Comparison of ENCODE assay signal across 16 cellular contexts in genomic region chr7:26328498-26329390, GRCh38. TPM values are rescaled to one million over a fixed set of nuclear protein-coding genes. Genes with fewer than 3 reads are reported as not detected.
DNase-seq lines count a peak whose midpoint lies in the region; ATAC-seq, FAIRE-seq and TF ChIP-seq lines count a peak whose summit lies in the region.
"Had no signal": no experiment of that assay in that cellular context is flagged by ENCODE, and none has a peak within 500 bp of the region (broad histone marks: within the 10 kb centered on the region; RNA-seq: fewer than 3 reads in every experiment).

No MANE protein-coding gene starts in this region.

- H3K27ac Mint-ChIP-seq in naive B cell: peak overlapping the region; percentile 55 to 93 (median 90)

- peak; percentile 31; the same call in 1 of the 2 replicates for TF ChIP-seq CTCF in PC-9 (conservative IDR thresholded peaks at IDR 0.05)
- no peak for TF ChIP-seq CTCF in vagina (IDR thresholded peaks at IDR 0.05)

- TF ChIP-seq POLR2A in vagina (IDR thresholded peaks at IDR 0.05): no peak

- H3K27me3 ChIP-seq in PC-9 (ENCODE audit: insufficient read depth, low read depth): no peaks in the 10 kb centered on the region
- no peaks in the 10 kb centered on the region for H3K27me3 ChIP-seq in small intestine (ENCODE audit: control insufficient read depth in 2 of 2, insufficient read depth in 2 of 2, low read length in 2 of 2)
- no peaks in the 10 kb centered on the region for H3K27me3 ChIP-seq in vagina
- H3K27me3 ChIP-seq: transverse colon had no signal

- H2AFZ ChIP-seq in PC-9: no peak overlapping the region

- H3K9me3 ChIP-seq in PC-9 (ENCODE audit: insufficient read depth, low read depth) (no peaks in the 10 kb centered on the region), small intestine (ENCODE audit: control insufficient read depth, low read depth) (no peaks in the 10 kb centered on the region), vagina (no peaks in the 10 kb centered on the region)
- H3K9me3 ChIP-seq: transverse colon had no signal

- H3K36me3 Mint-ChIP-seq in naive B cell: peaks cover 7 to 13% of the 10 kb centered on the region in 2 donors

- CTCF ChIA-PET in PC-9 (lab: Charles Lee): no interaction called here

- no peak for FAIRE-seq in small intestine (lab: Jason Lieb, UNC)
- FAIRE-seq: HTR-8/SVneo had no signal

- BruUV-seq in PC-9 (replicated peaks; lab: Mats Ljungman, UMichigan): no TSS peak

- no peaks in the 10 kb centered on the region for H3K9me2 ChIP-seq in PC-9 (ENCODE audit: insufficient read depth)

- H3F3A ChIP-seq in PC-9 (ENCODE audit: insufficient read depth, low read depth): no peaks in the 10 kb centered on the region

- no peak overlapping the region for H3K4me2 ChIP-seq in PC-9

- H3K4me3 ChIP-seq in PC-9 (no peak overlapping the region), small intestine (ENCODE audit: low read depth in 1 of 2, low read length in 2 of 2) (no peak overlapping the region), vagina (no peak overlapping the region)
- H3K4me3 ChIP-seq: transverse colon had no signal

- H3K36me3 ChIP-seq in PC-9 (ENCODE audit: low read depth) (no peaks in the 10 kb centered on the region), small intestine (ENCODE audit: control insufficient read depth in 2 of 2, insufficient read depth in 2 of 2, low read length in 2 of 2) (no peaks in the 10 kb centered on the region), vagina (no peaks in the 10 kb centered on the region)
- H3K36me3 ChIP-seq: transverse colon had no signal

- H3K27me3 Mint-ChIP-seq in naive B cell: no peaks in the 10 kb centered on the region
- H3K27me3 Mint-ChIP-seq: naive thymus-derived CD4-positive, alpha-beta T cell had no signal

- peak; percentile 45 for ATAC-seq in GM21619 (IDR thresholded peaks at IDR 0.05; ENCODE audit: unreplicated experiment)
- ATAC-seq in naive B cell (ENCODE audit: low read depth in 2 of 2): peak; percentile 41 to 51
- ATAC-seq: activated T-cell treated with anti-CD3 and anti-CD28 coated beads, Interleukin-2, amount 50 U/mL, for 4 hours had no signal

- H4K20me1 ChIP-seq in PC-9 (ENCODE audit: insufficient read depth): no peaks in the 10 kb centered on the region

- H3K79me2 ChIP-seq in PC-9 (ENCODE audit: low read depth): no peaks in the 10 kb centered on the region

- POLR2A ChIA-PET in PC-9 (lab: Charles Lee; ENCODE audit: unreplicated experiment): no interaction called here

- H3K4me1 Mint-ChIP-seq in naive B cell: peaks cover 58 to 82% (median 68%) of the 10 kb centered on the region in 3 donors

- DNase-seq in CD1c-positive myeloid dendritic cell (ENCODE audit: extremely low spot score): peak; percentile 17
- no peak for DNase-seq in PC-9
- DNase-seq in naive B cell: no peak
- no peak for DNase-seq in small intestine
- DNase-seq in NCI-H1092 treated with DMSO at 0.1 percent for 48 hours (lab: John Stamatoyannopoulos, UW): no peak
- no peak for DNase-seq in anterior cingulate cortex (lab: John Stamatoyannopoulos, UW)
- no peak for DNase-seq in vagina (ENCODE audit: extremely low spot score in 2 of 2)
- DNase-seq: activated T-cell treated with anti-CD3 and anti-CD28 coated beads, Interleukin-2, amount 50 U/mL, for 4 hours; central memory CD4-positive, alpha-beta T cell; DMS153; naive thymus-derived CD4-positive, alpha-beta T cell; NCI-H2171 treated with DMSO at 0.1 percent for 48 hours; NCI-H82 had no signal

- H3K27ac ChIP-seq in PC-9: no peak overlapping the region
- no peak overlapping the region for H3K27ac ChIP-seq in small intestine (ENCODE audit: low read depth in 1 of 2, low read length in 1 of 2)
- no peak overlapping the region for H3K27ac ChIP-seq in vagina
- H3K27ac ChIP-seq: transverse colon had no signal

- intact Hi-C loops in PC-9 (cut with micrococcal nuclease; ENCODE audit: unreplicated experiment): no loop called here
- intact Hi-C loops in vagina (cut with DNase I): no loop called here

- H3K4me3 Mint-ChIP-seq in naive B cell: peak overlapping the region in 7 of 8 donors; percentile 2 to 90 (median 81)
- H3K4me3 Mint-ChIP-seq: activated T-cell treated with anti-CD3 and anti-CD28 coated beads, Interleukin-2, amount 50 U/mL, for 4 hours; naive thymus-derived CD4-positive, alpha-beta T cell had no signal

- peaks cover 0 to 2% (median 0%) of the 10 kb centered on the region in 7 donors for H3K9me3 Mint-ChIP-seq in naive B cell
- H3K9me3 Mint-ChIP-seq: activated T-cell treated with anti-CD3 and anti-CD28 coated beads, Interleukin-2, amount 50 U/mL, for 4 hours had no signal

- H3K4me1 ChIP-seq in PC-9 (replicated peaks; ENCODE audit: insufficient read depth) (no peaks in the 10 kb centered on the region), small intestine (ENCODE audit: control insufficient read depth in 2 of 2, insufficient read depth in 1 of 2, low read depth in 1 of 2, low read length in 1 of 2) (no peaks in the 10 kb centered on the region), vagina (no peaks in the 10 kb centered on the region)
- H3K4me1 ChIP-seq: transverse colon had no signal

- 92 to 95% (median 93%) methylated on average over 7 of the region's 7 CpGs for WGBS in small intestine, 3 donors

RNA-seq across cellular contexts. Expression of gene SNX10, which starts 37.1 kb away (rescaled TPM):
- 9.1 and 9.8 TPM in 2 replicates for total RNA-seq in PC-9 (2021)
- polyA plus RNA-seq in naive B cell (ENCODE audit: low read depth in 6 of 6): 100 to 1,000 TPM; 138 to 210 (median 164) TPM
- polyA plus RNA-seq in small intestine: 1 to 10 TPM; 1.3 to 6.0 (median 3.8) TPM
- total RNA-seq in vagina: 5.2 TPM
